ENCODE assay signal across 10 cellular contexts in the genomic region with DNA sequence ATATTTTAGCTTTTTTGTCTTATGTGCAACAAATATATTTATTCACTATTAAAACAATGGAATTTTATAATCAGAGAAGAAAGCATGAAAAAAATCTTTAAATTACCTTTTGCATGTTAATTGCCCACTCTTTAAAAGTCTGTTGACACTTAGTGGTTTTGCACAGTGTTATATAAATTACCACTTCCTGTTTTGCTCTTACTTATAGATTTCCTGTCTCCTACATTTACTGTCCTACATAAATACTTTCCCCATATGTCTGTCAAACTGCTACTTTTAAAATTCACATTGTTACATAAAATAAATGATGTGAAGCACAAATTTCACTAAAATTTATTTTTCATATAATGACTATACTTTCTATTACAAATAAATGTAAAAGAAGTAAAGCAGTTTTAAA.
A peak's percentile ranks its signal among the peaks of the same experiment; 100 is the strongest.
DNase-seq lines count a peak whose midpoint lies in the region; ATAC-seq and TF ChIP-seq lines count a peak whose summit lies in the region.
"Had no signal": no experiment of that assay in that cellular context is flagged by ENCODE, and none has a peak within 500 bp of the region (broad histone marks: within the 10 kb centered on the region; RNA-seq: fewer than 3 reads in every experiment).

No MANE protein-coding gene starts in this region.

- H3K36me3 ChIP-seq in MM.1S (replicated peaks; ENCODE audit: insufficient read depth, low read length), result no peaks in the 10 kb centered on the region
- H3K36me3 ChIP-seq in naive thymus-derived CD4-positive, alpha-beta T cell (ENCODE audit: control insufficient read depth in 2 of 3, insufficient read depth in 3 of 3, low read length in 3 of 3), result no peaks in the 10 kb centered on the region
- H3K36me3 ChIP-seq: breast epithelium had no signal

- DNase-seq in MM.1S, result peak; percentile 45
- DNase-seq in naive thymus-derived CD4-positive, alpha-beta T cell, result no peak
- DNase-seq in inferior parietal cortex (ENCODE audit: extremely low spot score), result no peak
- DNase-seq in cerebellar cortex (ENCODE audit: low spot score), result no peak
- no peak for DNase-seq in NCI-H524 (lab: John Stamatoyannopoulos, UW)
- DNase-seq: activated CD4-positive, alpha-beta T cell treated with anti-CD3 and anti-CD28 coated beads, Interleukin-2, amount 50 U/mL, for 4 hours had no signal

- peaks cover 0 to 4% (median 0%) of the 10 kb centered on the region in 5 donors for H3K36me3 Mint-ChIP-seq in naive thymus-derived CD4-positive, alpha-beta T cell

- CTCF ChIA-PET in naive thymus-derived CD4-positive, alpha-beta T cell (lab: Charles Lee), result no interaction called here

- no peak overlapping the region for H2AFZ ChIP-seq in MM.1S (ENCODE audit: low read length)

- no peak overlapping the region for H3K27ac Mint-ChIP-seq in naive thymus-derived CD4-positive, alpha-beta T cell

- H3K4me1 Mint-ChIP-seq in naive thymus-derived CD4-positive, alpha-beta T cell, result peaks cover 0 to 28% (median 4%) of the 10 kb centered on the region in 7 donors

- H3K27me3 Mint-ChIP-seq in naive thymus-derived CD4-positive, alpha-beta T cell, result peaks cover 0 to 3% (median 0%) of the 10 kb centered on the region in 5 donors

- 0 out of 2 replicates have a peak, but pooled peaks cover 3% of the 10 kb centered on the region for H3K4me1 ChIP-seq in MM.1S (ENCODE audit: low read length)
- H3K4me1 ChIP-seq in naive thymus-derived CD4-positive, alpha-beta T cell (ENCODE audit: control insufficient read depth in 2 of 2, insufficient read depth in 2 of 2, low read length in 2 of 2), result peaks cover 0 to 8% of the 10 kb centered on the region in 2 donors
- H3K4me1 ChIP-seq: breast epithelium had no signal

- no peak overlapping the region for H3K4me3 ChIP-seq in MM.1S (ENCODE audit: low read length)
- no peak overlapping the region for H3K4me3 ChIP-seq in naive thymus-derived CD4-positive, alpha-beta T cell (ENCODE audit: low read length)
- H3K4me3 ChIP-seq: breast epithelium, skin epidermis had no signal

- H3F3A ChIP-seq in MM.1S (ENCODE audit: insufficient read depth, low read length), result no peaks in the 10 kb centered on the region

- H3K79me2 ChIP-seq in MM.1S (ENCODE audit: low read length), result no peaks in the 10 kb centered on the region

- intact Hi-C loops in naive thymus-derived CD4-positive, alpha-beta T cell (cut with micrococcal nuclease), result no loop called here

- no peak overlapping the region for H3K4me2 ChIP-seq in MM.1S (ENCODE audit: low read depth, low read length)

- POLR2A ChIA-PET in naive thymus-derived CD4-positive, alpha-beta T cell (lab: Charles Lee), result no interaction called here

- no peak for TF ChIP-seq CTCF in MM.1S (IDR thresholded peaks at IDR 0.05; ENCODE audit: low read length)

- no peak overlapping the region for H3K9ac ChIP-seq in MM.1S (ENCODE audit: low read length)

- H3K4me3 Mint-ChIP-seq in naive thymus-derived CD4-positive, alpha-beta T cell, result peak overlapping the region in 1 of 10 donors; percentile 23

- H4K20me1 ChIP-seq in MM.1S (ENCODE audit: insufficient read depth, low read length), result no peaks in the 10 kb centered on the region

- no peak overlapping the region for H3K27ac ChIP-seq in MM.1S (ENCODE audit: low read length)
- no peak overlapping the region for H3K27ac ChIP-seq in naive thymus-derived CD4-positive, alpha-beta T cell (ENCODE audit: low read depth, low read length)
- H3K27ac ChIP-seq: breast epithelium, skin epidermis had no signal

- ATAC-seq in GM19043 (IDR thresholded peaks at IDR 0.05; ENCODE audit: low read depth, unreplicated experiment) (peak; percentile 71), HG02852 (IDR thresholded peaks at IDR 0.05; ENCODE audit: unreplicated experiment) (peak; percentile 70)
- ATAC-seq in naive thymus-derived CD4-positive, alpha-beta T cell, result peak; percentile 37

- no peaks in the 10 kb centered on the region for H3K9me2 ChIP-seq in MM.1S (replicated peaks; ENCODE audit: insufficient read depth, low read length)

- H3K27me3 ChIP-seq in MM.1S (replicated peaks; ENCODE audit: insufficient read depth, low read length), result no peaks in the 10 kb centered on the region
- no peaks in the 10 kb centered on the region for H3K27me3 ChIP-seq in naive thymus-derived CD4-positive, alpha-beta T cell (ENCODE audit: control insufficient read depth in 2 of 2, insufficient read depth in 2 of 2, low read length in 2 of 2)
- H3K27me3 ChIP-seq: breast epithelium had no signal

- peaks cover 0 to 5% (median 0%) of the 10 kb centered on the region in 11 donors for H3K9me3 Mint-ChIP-seq in naive thymus-derived CD4-positive, alpha-beta T cell

- H3K9me3 ChIP-seq in MM.1S (replicated peaks; ENCODE audit: insufficient read depth, low read length), result no peaks in the 10 kb centered on the region
- no peaks in the 10 kb centered on the region for H3K9me3 ChIP-seq in naive thymus-derived CD4-positive, alpha-beta T cell (ENCODE audit: control insufficient read depth in 2 of 3, low read length in 3 of 3)
- H3K9me3 ChIP-seq: breast epithelium had no signal
